19 cellular contexts compared by ENCODE assay signal in the genomic region with DNA sequence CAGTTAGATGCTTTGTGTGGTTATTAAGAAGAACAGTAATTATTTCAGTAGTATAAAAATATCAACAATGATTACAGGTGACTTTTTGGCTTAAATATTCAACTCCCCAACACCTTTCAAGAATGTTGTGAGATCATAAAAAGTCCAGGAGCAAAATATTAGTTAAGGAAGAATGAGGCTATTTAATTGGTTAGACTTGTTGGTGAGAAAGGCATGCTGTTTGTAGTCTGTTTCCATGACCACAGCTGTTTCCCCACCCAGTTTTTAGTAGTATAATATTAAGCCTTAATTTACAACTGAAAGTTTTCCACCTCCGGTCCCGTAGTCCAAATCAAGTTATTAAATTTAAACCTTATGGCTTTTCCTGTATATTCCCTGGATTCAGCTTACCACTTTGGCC.
DNase-seq lines count a peak whose midpoint lies in the region; ATAC-seq, FAIRE-seq and TF ChIP-seq lines count a peak whose summit lies in the region.
"Had no signal": no experiment of that assay in that cellular context is flagged by ENCODE, and none has a peak within 500 bp of the region (broad histone marks: within the 10 kb centered on the region; RNA-seq: fewer than 3 reads in every experiment).

No MANE protein-coding gene starts in this region.

- peaks cover 58 to 73% (median 65%) of the 10 kb centered on the region in 10 experiments for H3K4me1 ChIP-seq in BLaER1 treated with 17β-estradiol and CSF1 and Interleukin-3, amounts not matched to agents 10 nM and 100 nM
- H3K4me1 ChIP-seq in HepG2 (ENCODE audit: insufficient read depth, low read length): no peaks in the 10 kb centered on the region

- no peaks in the 10 kb centered on the region for H4K20me1 ChIP-seq in BLaER1 treated with 17β-estradiol and CSF1 and Interleukin-3, amounts not matched to agents 10 nM and 100 nM
- H4K20me1 ChIP-seq in HepG2 (ENCODE audit: insufficient read depth, low read length): no peaks in the 10 kb centered on the region

- POLR2A ChIA-PET in HepG2 (lab: Yijun Ruan, JAX): no interaction called here

- H3K4me1 Mint-ChIP-seq in activated naive CD8-positive, alpha-beta T cell treated with anti-CD3 and anti-CD28 coated beads for 36 hours: peaks cover 97% of the 10 kb centered on the region
- peaks cover 74 to 81% of the 10 kb centered on the region in 2 donors for H3K4me1 Mint-ChIP-seq in natural killer cell

- peak in 2 of 3 donors; percentile 16 to 51 for ATAC-seq in natural killer cell
- ATAC-seq in HepG2: no peak
- ATAC-seq in HG03442 (IDR thresholded peaks at IDR 0.05; ENCODE audit: unreplicated experiment): no peak

- H3K4me2 ChIP-seq in BLaER1 treated with 17β-estradiol and CSF1 and Interleukin-3, amounts not matched to agents 10 nM and 100 nM: peak overlapping the region in 9 of 11 experiments; percentile 76 to 87 (median 83); a peak in 14 of 22 replicates
- no peak overlapping the region for H3K4me2 ChIP-seq in HepG2 (ENCODE audit: low read depth, low read length)
- H3K4me2 ChIP-seq: SK-N-SH had no signal

- H3K36me3 Mint-ChIP-seq in activated naive CD8-positive, alpha-beta T cell treated with anti-CD3 and anti-CD28 coated beads for 36 hours: no peaks in the 10 kb centered on the region
- no peaks in the 10 kb centered on the region for H3K36me3 Mint-ChIP-seq in natural killer cell

- no peaks in the 10 kb centered on the region for H3K9me3 Mint-ChIP-seq in activated naive CD8-positive, alpha-beta T cell treated with anti-CD3 and anti-CD28 coated beads for 36 hours
- H3K9me3 Mint-ChIP-seq in natural killer cell: no peaks in the 10 kb centered on the region
- H3K9me3 Mint-ChIP-seq: endodermal cell, H9 had no signal

- no peaks in the 10 kb centered on the region for H3K9me3 ChIP-seq in BLaER1 treated with 17β-estradiol and CSF1 and Interleukin-3, amounts not matched to agents 10 nM and 100 nM (replicated peaks in 1 of 11)
- H3K9me3 ChIP-seq in HepG2 (ENCODE audit: low read length): no peaks in the 10 kb centered on the region
- H3K9me3 ChIP-seq: SK-N-SH had no signal

- no TSS peak for BruUV-seq in HepG2 (replicated peaks; lab: Mats Ljungman, UMichigan)

- no peak for FAIRE-seq in HepG2 (lab: Jason Lieb, UNC)

- no peak overlapping the region for H2AFZ ChIP-seq in HepG2 (ENCODE audit: low read length)

- TF ChIP-seq POLR2A in HepG2 (IDR thresholded peaks at IDR 0.05; ENCODE audit: insufficient read depth in 1 of 2, low read depth in 2 of 2, low read length in 2 of 2): no peak

- H3K4me3 Mint-ChIP-seq in activated naive CD8-positive, alpha-beta T cell treated with anti-CD3 and anti-CD28 coated beads for 36 hours: peak overlapping the region; percentile 73
- peak overlapping the region; percentile 84 for H3K4me3 Mint-ChIP-seq in natural killer cell
- H3K4me3 Mint-ChIP-seq: endodermal cell, H9 had no signal

- no peaks in the 10 kb centered on the region for H3K27me3 ChIP-seq in BLaER1 treated with 17β-estradiol and CSF1 and Interleukin-3, amounts not matched to agents 10 nM and 100 nM
- H3K27me3 ChIP-seq in HepG2 (ENCODE audit: control insufficient read depth in 1 of 2, insufficient read depth in 2 of 2, low read length in 2 of 2): peaks cover 0 to 21% of the 10 kb centered on the region in 2 experiments; a peak in 1 of 5 replicates

- no peak for TF ChIP-seq RAD21 in HepG2 (CRISPR knock-in tag; IDR thresholded peaks at IDR 0.05)

- H3K27me3 Mint-ChIP-seq in activated naive CD8-positive, alpha-beta T cell treated with anti-CD3 and anti-CD28 coated beads for 36 hours: no peaks in the 10 kb centered on the region
- no peaks in the 10 kb centered on the region for H3K27me3 Mint-ChIP-seq in natural killer cell (ENCODE audit: low read depth in 2 of 2)

- H3K36me3 ChIP-seq in BLaER1 treated with 17β-estradiol and CSF1 and Interleukin-3, amounts not matched to agents 10 nM and 100 nM: no peaks in the 10 kb centered on the region
- no peaks in the 10 kb centered on the region for H3K36me3 ChIP-seq in HepG2 (replicated peaks in 1 of 2; ENCODE audit: control insufficient read depth in 1 of 2, insufficient read depth in 2 of 2, low read length in 2 of 2)

- no peak overlapping the region for H3K27ac ChIP-seq in BLaER1 treated with 17β-estradiol and CSF1 and Interleukin-3, amounts not matched to agents 10 nM and 100 nM
- H3K27ac ChIP-seq in HepG2 (ENCODE audit: extremely low read length, insufficient read depth, low read length): no peak overlapping the region

- no peaks in the 10 kb centered on the region for H3K79me2 ChIP-seq in HepG2 (ENCODE audit: insufficient read depth, low read length)

- no peak overlapping the region for H3K4me3 ChIP-seq in BLaER1 treated with 17β-estradiol and CSF1 and Interleukin-3, amounts not matched to agents 10 nM and 100 nM
- H3K4me3 ChIP-seq in Jurkat, Clone E6-1 (ENCODE audit: low read length): peak overlapping the region; percentile 33
- no peak overlapping the region for H3K4me3 ChIP-seq in HepG2 (replicated peaks in 1 of 3; ENCODE audit: insufficient read depth in 1 of 3, low read depth in 2 of 3, low read length in 3 of 3)
- H3K4me3 ChIP-seq: lung, skin epidermis had no signal

- 0% methylated on average over 2 of the region's 2 CpGs for WGBS in HepG2 (ENCODE audit: low lambda C conversion rate)

- no peak overlapping the region for H3K9ac ChIP-seq in BLaER1 treated with 17β-estradiol and CSF1 and Interleukin-3, amounts not matched to agents 10 nM and 100 nM
- no peak overlapping the region for H3K9ac ChIP-seq in HepG2 (ENCODE audit: insufficient read depth, low read depth, low read length)
- H3K9ac ChIP-seq: SK-N-SH had no signal

- no peak for DNase-seq in Jurkat, Clone E6-1 (ENCODE audit: low read depth, low spot score)
- no peak for DNase-seq in activated naive CD8-positive, alpha-beta T cell treated with anti-CD3 and anti-CD28 coated beads for 36 hours
- no peak for DNase-seq in natural killer cell
- DNase-seq in GM19238 (ENCODE audit: insufficient read length, low spot score): no peak
- DNase-seq in DMS 273 (lab: John Stamatoyannopoulos, UW; ENCODE audit: unreplicated experiment): no peak
- no peak for DNase-seq in HepG2 (ENCODE audit: low spot score)
- DNase-seq: activated CD4-positive, CD25-positive, alpha-beta regulatory T cell; activated effector memory CD4-positive, alpha-beta T cell treated with Interleukin-2 at 50 U/mL for 16 hours; AML-193; endodermal cell; H9; KBM-7; NCI-H1417 treated with DMSO at 0.1 percent for 48 hours; OCI-M1; SK-N-SH had no signal

- CTCF ChIA-PET in HepG2 (lab: Yijun Ruan, JAX; ENCODE audit: low intra/inter-chr PET ratio, low total read pairs): no interaction called here

- TF ChIP-seq EP300 in HepG2 (IDR thresholded peaks at IDR 0.05; ENCODE audit: low read depth in 2 of 2, low read length in 2 of 2): no peak
- TF ChIP-seq EP300 in HepG2 (CRISPR knock-in tag; IDR thresholded peaks at IDR 0.05; ENCODE audit: borderline replicate concordance): no peak

- intact Hi-C loops in natural killer cell (cut with micrococcal nuclease): loop anchor here (1.0 kb wide), 2 partner anchors 12 to 28 kb away; no protein-coding TSS in a partner anchor
- intact Hi-C loops in HepG2 (cut with micrococcal nuclease; ENCODE audit: unreplicated experiment): no loop called here

- TF ChIP-seq CTCF in natural killer cell (IDR thresholded peaks at IDR 0.05) (no peak), HepG2 (CRISPR knock-in tag; IDR thresholded peaks at IDR 0.05) (no peak)

- in situ Hi-C loops in HepG2 (cut with HindIII; ENCODE audit: extremely low pct_ligation_motif_present, low pct_unique_long_range_greater_than_20kb): no loop called here

- peak overlapping the region; percentile 92 for H3K27ac Mint-ChIP-seq in activated naive CD8-positive, alpha-beta T cell treated with anti-CD3 and anti-CD28 coated beads for 36 hours
- H3K27ac Mint-ChIP-seq in natural killer cell: peak overlapping the region; percentile 92 to 94
- H3K27ac Mint-ChIP-seq: endodermal cell had no signal

TF ChIP-seq in HepG2, 621 proteins besides CTCF, POLR2A, EP300 and RAD21 (continues in another document):
- no peak for TF ChIP-seq ZNF782 (CRISPR knock-in tag; IDR thresholded peaks at IDR 0.05; ENCODE audit: borderline replicate concordance)
- no peak for TF ChIP-seq ZNF691 (CRISPR knock-in tag; IDR thresholded peaks at IDR 0.05; ENCODE audit: borderline replicate concordance, low read depth)
- TF ChIP-seq ZNF577 (CRISPR knock-in tag; IDR thresholded peaks at IDR 0.05; ENCODE audit: borderline replicate concordance, low read depth): no peak
- no peak for TF ChIP-seq SRSF9 (IDR thresholded peaks at IDR 0.05; ENCODE audit: borderline replicate concordance, insufficient read depth, low read depth, low read length, poor library complexity, severe bottlenecking)
- TF ChIP-seq MTF2 (CRISPR knock-in tag; IDR thresholded peaks at IDR 0.05; ENCODE audit: borderline replicate concordance): no peak
- TF ChIP-seq PRMT3 (CRISPR knock-in tag; IDR thresholded peaks at IDR 0.05; ENCODE audit: borderline replicate concordance, low read depth): no peak
- TF ChIP-seq, protein P1, sequence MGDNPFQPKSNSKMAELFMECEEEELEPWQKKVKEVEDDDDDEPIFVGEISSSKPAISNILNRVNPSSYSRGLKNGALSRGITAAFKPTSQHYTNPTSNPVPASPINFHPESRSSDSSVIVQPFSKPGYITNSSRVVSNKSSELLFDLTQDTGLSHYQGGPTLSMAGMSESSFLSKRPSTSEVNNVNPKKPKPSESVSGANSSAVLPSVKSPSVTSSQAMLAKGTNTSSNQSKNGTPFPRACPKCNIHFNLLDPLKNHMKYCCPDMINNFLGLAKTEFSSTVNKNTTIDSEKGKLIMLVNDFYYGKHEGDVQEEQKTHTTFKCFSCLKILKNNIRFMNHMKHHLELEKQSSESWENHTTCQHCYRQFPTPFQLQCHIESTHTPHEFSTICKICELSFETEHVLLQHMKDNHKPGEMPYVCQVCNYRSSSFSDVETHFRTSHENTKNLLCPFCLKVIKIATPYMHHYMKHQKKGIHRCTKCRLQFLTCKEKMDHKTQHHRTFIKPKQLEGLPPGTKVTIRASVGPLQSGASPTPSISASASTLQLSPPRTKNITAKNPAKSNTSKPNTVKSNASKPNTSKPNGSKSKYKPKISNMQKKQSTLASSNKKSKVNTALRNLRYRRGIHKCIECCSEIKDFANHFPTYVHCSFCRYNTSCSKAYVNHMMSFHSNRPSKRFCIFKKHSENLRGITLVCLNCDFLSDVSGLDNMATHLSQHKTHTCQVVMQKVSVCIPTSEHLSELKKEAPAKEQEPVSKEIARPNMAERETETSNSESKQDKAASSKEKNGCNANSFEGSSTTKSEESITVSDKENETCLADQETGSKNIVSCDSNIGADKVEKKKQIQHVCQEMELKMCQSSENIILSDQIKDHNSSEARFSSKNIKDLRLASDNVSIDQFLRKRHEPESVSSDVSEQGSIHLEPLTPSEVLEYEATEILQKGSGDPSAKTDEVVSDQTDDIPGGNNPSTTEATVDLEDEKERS (CRISPR knock-in tag; IDR thresholded peaks at IDR 0.05): no peak

Comparison
In these comparisons a context has a peak if more than half of its experiments do, and no peak if none do; other contexts are left out.
1. ATAC-seq: peak in natural killer cell (2 of 3); none in HepG2 (single experiment) and HG03442 (single experiment).